22 cellular contexts compared by ENCODE assay signal in genomic region chr7:101502466-101503098, GRCh38.
"Had no signal": no experiment of that assay in that cellular context is flagged by ENCODE, and none has a peak within 500 bp of the region (broad histone marks: within the 10 kb centered on the region; RNA-seq: fewer than 3 reads in every experiment).

No MANE protein-coding gene starts in this region.

- H3K9me3 ChIP-seq: esophagus muscularis mucosa, heart left ventricle, right atrium auricular region, testis had no signal

- H3K4me2 ChIP-seq: smooth muscle cell had no signal

- H3K4me3 Mint-ChIP-seq: activated naive CD8-positive, alpha-beta T cell treated with anti-CD3 and anti-CD28 coated beads for 36 hours; activated T-cell treated with anti-CD3 and anti-CD28 coated beads, Interleukin-2, amount 50 U/mL, for 72 hours; mesothelial cell of epicardium; naive thymus-derived CD4-positive, alpha-beta T cell; T-helper 2 cell treated with Interferon-gamma antibody and Interleukin-4, amounts not matched to agents 5 μg/mL and 100 μg/mL, for 36 hours had no signal

- H3K27me3 Mint-ChIP-seq: activated naive CD8-positive, alpha-beta T cell treated with anti-CD3 and anti-CD28 coated beads for 36 hours had no signal

- H3K27ac ChIP-seq: esophagus muscularis mucosa, foreskin keratinocyte, heart left ventricle, right atrium auricular region, testis had no signal

- H3K27me3 ChIP-seq: right atrium auricular region, testis had no signal

- H3K36me3 ChIP-seq: esophagus muscularis mucosa, heart left ventricle, right atrium auricular region had no signal

- H3K27ac Mint-ChIP-seq: activated naive CD8-positive, alpha-beta T cell treated with anti-CD3 and anti-CD28 coated beads for 36 hours; activated T-cell treated with anti-CD3 and anti-CD28 coated beads, Interleukin-2, amount 50 U/mL, for 72 hours; mesothelial cell of epicardium; T-helper 2 cell treated with Interferon-gamma antibody and Interleukin-4, amounts not matched to agents 5 μg/mL and 100 μg/mL, for 36 hours had no signal

- H3K9me3 Mint-ChIP-seq: activated naive CD8-positive, alpha-beta T cell treated with anti-CD3 and anti-CD28 coated beads for 36 hours; activated T-cell treated with anti-CD3 and anti-CD28 coated beads, Interleukin-2, amount 50 U/mL, for 72 hours; mesothelial cell of epicardium; T-helper 2 cell treated with Interferon-gamma antibody and Interleukin-4, amounts not matched to agents 5 μg/mL and 100 μg/mL, for 36 hours had no signal

- DNase-seq: activated CD4-positive, alpha-beta T cell treated with anti-CD3 and anti-CD28 coated beads for 4 hours; activated CD4-positive, alpha-beta T cell treated with anti-CD3 and anti-CD28 coated beads, Interleukin-2, amount 50 U/mL, for 4 hours; activated naive CD4-positive, alpha-beta T cell; activated naive CD8-positive, alpha-beta T cell treated with anti-CD3 and anti-CD28 coated beads for 36 hours; activated T-cell treated with anti-CD3 and anti-CD28 coated beads for 4 hours; activated T-cell treated with anti-CD3 and anti-CD28 coated beads, Interleukin-2, amount 50 U/mL, for 72 hours; amniotic stem cell; caudate nucleus; cortex of kidney; foreskin keratinocyte; hypothalamus; naive thymus-derived CD4-positive, alpha-beta T cell; stimulated activated CD4-positive, alpha-beta T cell treated with anti-CD3 and anti-CD28 coated beads, Interleukin-1b, Interleukin-23, amount 100 ng/mL, for 48 hours; stimulated activated naive CD4-positive, alpha-beta T cell; testis; trophoblast cell had no signal

- H3K4me1 ChIP-seq: esophagus muscularis mucosa, foreskin keratinocyte, heart left ventricle, right atrium auricular region, testis had no signal

- ATAC-seq: activated T-cell treated with anti-CD3 and anti-CD28 coated beads, Interleukin-2, amount 50 U/mL, for 72 hours; foreskin keratinocyte; heart left ventricle; naive thymus-derived CD4-positive, alpha-beta T cell had no signal

- H3K36me3 Mint-ChIP-seq: activated naive CD8-positive, alpha-beta T cell treated with anti-CD3 and anti-CD28 coated beads for 36 hours; mesothelial cell of epicardium; naive thymus-derived CD4-positive, alpha-beta T cell had no signal

- H3K4me3 ChIP-seq: esophagus muscularis mucosa, heart left ventricle, right atrium auricular region, smooth muscle cell, testis had no signal
